In genomic region chr12:118537481-118537917, GRCh38 we compare ENCODE assay signal across 13 cellular contexts.
DNase-seq lines count a peak whose midpoint lies in the region; ATAC-seq and TF ChIP-seq lines count a peak whose summit lies in the region.
"Had no signal": no experiment of that assay in that cellular context is flagged by ENCODE, and none has a peak within 500 bp of the region (broad histone marks: within the 10 kb centered on the region; RNA-seq: fewer than 3 reads in every experiment).

No MANE protein-coding gene starts in this region.

- peaks cover 11% of the 10 kb centered on the region for H3K27me3 Mint-ChIP-seq in brain
- H3K27me3 Mint-ChIP-seq in activated CD4-positive, alpha-beta T cell treated with anti-CD3 and anti-CD28 coated beads for 36 hours = peaks cover 4% of the 10 kb centered on the region

- H3K9ac ChIP-seq in HUES64 (ENCODE audit: low read depth, low read length) (peak overlapping the region; percentile 33), iPS-18a (ENCODE audit: low read length) (no peak overlapping the region), stomach smooth muscle (ENCODE audit: low read length in 2 of 2) (peak overlapping the region in 1 of 2 donors; percentile 62)

- H3K4me1 ChIP-seq in HUES64 (ENCODE audit: insufficient read depth, low read length) = peaks cover 19% of the 10 kb centered on the region
- H3K4me1 ChIP-seq in iPS-18a (ENCODE audit: control insufficient read depth, low read depth, low read length) = peaks cover 16% of the 10 kb centered on the region
- H3K4me1 ChIP-seq in stomach smooth muscle (ENCODE audit: control insufficient read depth, insufficient read depth, low read length) = peaks cover 56% of the 10 kb centered on the region
- H3K4me1 ChIP-seq: adrenal gland had no signal

- H3K4me3 ChIP-seq in HUES64 (ENCODE audit: low read length) (no peak overlapping the region), iPS-18a (ENCODE audit: low read length) (no peak overlapping the region), stomach smooth muscle (ENCODE audit: low read length in 2 of 2) (no peak overlapping the region)
- H3K4me3 ChIP-seq: adrenal gland had no signal

- H3K27ac ChIP-seq in HUES64 (ENCODE audit: low read depth, low read length) = peak overlapping the region; percentile 97
- peak overlapping the region; percentile 43 for H3K27ac ChIP-seq in iPS-18a (ENCODE audit: low read length)
- H3K27ac ChIP-seq in stomach smooth muscle (ENCODE audit: low read length) = peak overlapping the region; percentile 95

- H3K4me1 Mint-ChIP-seq in brain = peaks cover 18% of the 10 kb centered on the region
- H3K4me1 Mint-ChIP-seq in activated CD4-positive, alpha-beta T cell treated with anti-CD3 and anti-CD28 coated beads for 36 hours = no peaks in the 10 kb centered on the region
- H3K4me1 Mint-ChIP-seq: CD8-positive, alpha-beta memory T cell had no signal

- H3K36me3 ChIP-seq in HUES64 (ENCODE audit: insufficient read depth, low read length) (no peaks in the 10 kb centered on the region), iPS-18a (ENCODE audit: control insufficient read depth, low read depth, low read length) (no peaks in the 10 kb centered on the region), stomach smooth muscle (ENCODE audit: control insufficient read depth in 2 of 2, insufficient read depth in 2 of 2, low read length in 2 of 2) (no peaks in the 10 kb centered on the region)
- H3K36me3 ChIP-seq: adrenal gland had no signal

- TF ChIP-seq CTCF in brain (conservative IDR thresholded peaks at IDR 0.05) = no peak

- peak overlapping the region in 1 of 5 experiments; percentile 39 for H3K4me3 Mint-ChIP-seq in brain
- H3K4me3 Mint-ChIP-seq in activated CD4-positive, alpha-beta T cell treated with anti-CD3 and anti-CD28 coated beads for 36 hours = no peak overlapping the region
- H3K4me3 Mint-ChIP-seq: CD8-positive, alpha-beta memory T cell; naive thymus-derived CD8-positive, alpha-beta T cell had no signal

- no peak for DNase-seq in RKO (ENCODE audit: low spot score)
- DNase-seq in activated CD4-positive, alpha-beta T cell treated with anti-CD3 and anti-CD28 coated beads for 36 hours = no peak
- DNase-seq: CD8-positive, alpha-beta memory T cell; MM.1S; naive thymus-derived CD8-positive, alpha-beta T cell; OCI-M1 had no signal

- H3K9me3 Mint-ChIP-seq in brain = no peaks in the 10 kb centered on the region
- H3K9me3 Mint-ChIP-seq in activated CD4-positive, alpha-beta T cell treated with anti-CD3 and anti-CD28 coated beads for 36 hours (ENCODE audit: low read depth) = no peaks in the 10 kb centered on the region

- H3K9me3 ChIP-seq in HUES64 (ENCODE audit: insufficient read depth, low read depth, low read length) = no peaks in the 10 kb centered on the region
- no peaks in the 10 kb centered on the region for H3K9me3 ChIP-seq in iPS-18a (ENCODE audit: control insufficient read depth, low read depth, low read length)
- no peaks in the 10 kb centered on the region for H3K9me3 ChIP-seq in stomach smooth muscle (ENCODE audit: control insufficient read depth in 2 of 2, low read length in 2 of 2)
- H3K9me3 ChIP-seq: adrenal gland had no signal

- H3K27me3 ChIP-seq in HUES64 (ENCODE audit: insufficient read depth, low read length) = no peaks in the 10 kb centered on the region
- no peaks in the 10 kb centered on the region for H3K27me3 ChIP-seq in iPS-18a (ENCODE audit: control insufficient read depth, insufficient read depth, low read length)
- no peaks in the 10 kb centered on the region for H3K27me3 ChIP-seq in stomach smooth muscle (ENCODE audit: control insufficient read depth in 1 of 2, insufficient read depth in 2 of 2, low read length in 2 of 2)
- H3K27me3 ChIP-seq: adrenal gland had no signal

- POLR2A ChIA-PET in activated CD4-positive, alpha-beta T cell treated with anti-CD3 and anti-CD28 coated beads for 36 hours (lab: Charles Lee) = no interaction called here

- intact Hi-C loops in activated CD4-positive, alpha-beta T cell treated with anti-CD3 and anti-CD28 coated beads for 36 hours (cut with DNase I, micrococcal nuclease) = no loop called here

- CTCF ChIA-PET in activated CD4-positive, alpha-beta T cell treated with anti-CD3 and anti-CD28 coated beads for 36 hours (lab: Charles Lee) = no interaction called here

- H3K27ac Mint-ChIP-seq in brain = peak overlapping the region in 4 of 5 experiments; percentile 13 to 73 (median 62)
- H3K27ac Mint-ChIP-seq in activated CD4-positive, alpha-beta T cell treated with anti-CD3 and anti-CD28 coated beads for 36 hours = no peak overlapping the region
- H3K27ac Mint-ChIP-seq: CD8-positive, alpha-beta memory T cell; naive thymus-derived CD8-positive, alpha-beta T cell had no signal

- H3K36me3 Mint-ChIP-seq in brain = no peaks in the 10 kb centered on the region
- no peaks in the 10 kb centered on the region for H3K36me3 Mint-ChIP-seq in activated CD4-positive, alpha-beta T cell treated with anti-CD3 and anti-CD28 coated beads for 36 hours (ENCODE audit: low read depth)
- H3K36me3 Mint-ChIP-seq: CD8-positive, alpha-beta memory T cell; naive thymus-derived CD8-positive, alpha-beta T cell had no signal

- ATAC-seq in GM21360 (IDR thresholded peaks at IDR 0.05; ENCODE audit: unreplicated experiment) (no peak), HG03196 (IDR thresholded peaks at IDR 0.05; ENCODE audit: unreplicated experiment) (no peak)
- no peak for ATAC-seq in activated CD4-positive, alpha-beta T cell treated with anti-CD3 and anti-CD28 coated beads for 36 hours
- ATAC-seq: naive thymus-derived CD8-positive, alpha-beta T cell had no signal

- WGBS in HUES64 = 61% methylated on average over 10 of the region's 10 CpGs

Comparison
In these comparisons a context has a peak if more than half of its experiments do, and no peak if none do; other contexts are left out.
1. H3K27ac ChIP-seq: peak in every context shown above with its lines; median percentile 97 in HUES64; 95 in stomach smooth muscle; 43 in iPS-18a.